In genomic region chr10:123717336-123717735, GRCh38 we compare ENCODE assay signal across 5 cellular contexts. TPM values are rescaled to one million over a fixed set of nuclear protein-coding genes. Genes with fewer than 3 reads are reported as not detected.
"Had no signal": no experiment of that assay in that cellular context is flagged by ENCODE, and none has a peak within 500 bp of the region (broad histone marks: within the 10 kb centered on the region; RNA-seq: fewer than 3 reads in every experiment).

No MANE protein-coding gene starts in this region.

- H3K27ac ChIP-seq: HL-60 had no signal

- H3K4me3 ChIP-seq: K562 had no signal

- DNase-seq: IMR-90 had no signal

RNA-seq across cellular contexts. Expression of gene GPR26, which starts 51.2 kb away (rescaled TPM):
- polyA plus RNA-seq: HepG2, IgD-negative memory B cell, IMR-90, K562 had no signal
